In the genomic region with DNA sequence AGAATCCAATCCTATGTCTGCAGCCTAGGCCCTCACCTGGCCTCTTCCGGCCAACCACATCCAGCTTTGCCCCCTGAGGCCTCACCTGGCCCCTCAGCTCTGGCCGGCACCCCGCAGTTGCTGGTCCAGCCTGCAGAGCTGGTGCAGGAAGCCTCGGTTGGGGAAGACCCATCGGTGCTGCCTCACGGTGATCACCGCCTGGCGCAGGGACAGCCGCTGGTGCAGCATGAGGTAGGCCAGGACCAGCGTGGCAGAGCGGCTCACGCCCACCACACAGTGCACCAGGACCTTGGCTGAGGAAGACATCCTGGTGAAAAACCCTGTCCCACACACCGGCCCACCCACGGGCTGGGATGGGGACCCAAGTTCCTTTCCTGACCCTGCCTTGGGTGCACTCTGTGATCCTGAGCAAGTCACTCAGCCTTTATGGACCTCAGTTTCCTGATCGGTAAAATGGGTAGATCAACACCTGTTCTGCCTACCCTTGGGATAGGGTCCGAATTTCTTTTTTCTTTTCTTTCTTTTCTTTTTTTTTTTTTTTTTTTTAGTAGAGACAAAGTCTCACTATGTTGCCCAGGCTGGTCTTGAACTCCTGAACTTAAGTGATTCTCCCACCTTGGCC, we compare ENCODE assay signal across 14 cellular contexts.
"Had no signal": no experiment of that assay in that cellular context is flagged by ENCODE, and none has a peak within 500 bp of the region (broad histone marks: within the 10 kb centered on the region; RNA-seq: fewer than 3 reads in every experiment).

No MANE protein-coding gene starts in this region.

- H3K4me3 Mint-ChIP-seq: activated T-helper 1 cell treated with anti-CD3 and anti-CD28 coated beads, Interleukin-12 subunit alpha, Interleukin-12 subunit beta, Interleukin-2, Interleukin-4 antibody, amounts not matched to agents 30 ng/mL and 10 ng/mL and 1 ng/mL, durations not matched to agents 14 hours and 24 hours and 36 hours; nephron; T-helper 17 cell had no signal

- H3K27me3 Mint-ChIP-seq: T-helper 17 cell had no signal

- H3K27ac ChIP-seq: cardiac muscle cell, colonic mucosa, lower lobe of right lung, uterus had no signal

- H3K4me3 ChIP-seq: cardiac muscle cell, colonic mucosa, lower lobe of right lung, uterus had no signal

- H3K9me3 ChIP-seq: colonic mucosa, lower lobe of right lung, uterus had no signal

- H3K36me3 ChIP-seq: cardiac muscle cell, colonic mucosa, lower lobe of right lung, uterus had no signal

- H3K27ac Mint-ChIP-seq: activated T-helper 1 cell treated with anti-CD3 and anti-CD28 coated beads, Interleukin-12 subunit alpha, Interleukin-12 subunit beta, Interleukin-2, Interleukin-4 antibody, amounts not matched to agents 30 ng/mL and 10 ng/mL and 1 ng/mL, durations not matched to agents 14 hours and 24 hours and 36 hours; T-helper 17 cell had no signal

- H3K27me3 ChIP-seq: cardiac muscle cell, colonic mucosa, uterus had no signal

- H3K9me3 Mint-ChIP-seq: activated T-helper 1 cell treated with anti-CD3 and anti-CD28 coated beads, Interleukin-12 subunit alpha, Interleukin-12 subunit beta, Interleukin-2, Interleukin-4 antibody, amounts not matched to agents 30 ng/mL and 10 ng/mL and 1 ng/mL, durations not matched to agents 14 hours and 24 hours and 36 hours; nephron had no signal

- FAIRE-seq: astrocyte, TTC549 had no signal

- ATAC-seq: lower lobe of right lung, T-helper 17 cell had no signal

- DNase-seq: activated naive CD4-positive, alpha-beta T cell treated with Interleukin-2 at 50 U/mL for 16 hours; colonic mucosa; effector CD8-positive, alpha-beta T cell; hippocampal formation; lower lobe of right lung; stimulated activated CD4-positive, alpha-beta T cell treated with anti-CD3 and anti-CD28 coated beads, Interleukin-15, amount 100 ng/mL, for 24 hours; stimulated activated CD4-positive, alpha-beta T cell treated with anti-CD3 and anti-CD28 coated beads, Interleukin-4, amount 100 ng/mL, for 4 hours; T-helper 17 cell; uterus had no signal

- H3K4me1 ChIP-seq: colonic mucosa, uterus had no signal
